1 cellular context compared by ENCODE assay signal in the genomic region with DNA sequence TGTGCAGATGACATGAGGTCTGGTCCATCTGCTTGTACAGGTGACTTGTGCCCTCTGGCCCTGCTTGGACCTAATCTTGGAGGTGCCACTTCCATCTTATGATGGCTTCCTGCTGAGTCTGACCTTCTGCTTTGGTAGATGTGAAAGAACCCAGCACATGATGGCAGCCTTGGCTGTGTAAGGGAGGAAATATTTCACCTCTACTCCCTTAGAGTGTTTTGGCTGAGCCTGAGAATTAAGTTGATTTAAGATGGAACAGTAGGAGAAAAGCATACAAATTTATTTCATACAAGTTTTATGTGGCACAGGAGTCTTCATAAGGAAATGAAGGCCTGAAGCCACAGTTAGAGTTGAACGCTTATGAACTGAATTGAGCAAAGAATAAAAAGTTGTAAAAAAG.
TF ChIP-seq lines count a peak whose summit lies in the region.

No MANE protein-coding gene starts in this region.

TF ChIP-seq in HepG2, 621 proteins besides CTCF, POLR2A, EP300 and RAD21:
- TF ChIP-seq STAG1 (CRISPR knock-in tag; IDR thresholded peaks at IDR 0.05) (0 out of 2 replicates have a peak, but pooled peaks have one; percentile 6), PHB2 (IDR thresholded peaks at IDR 0.05; ENCODE audit: partially characterized antibody) (no peak)
